In the genomic region with DNA sequence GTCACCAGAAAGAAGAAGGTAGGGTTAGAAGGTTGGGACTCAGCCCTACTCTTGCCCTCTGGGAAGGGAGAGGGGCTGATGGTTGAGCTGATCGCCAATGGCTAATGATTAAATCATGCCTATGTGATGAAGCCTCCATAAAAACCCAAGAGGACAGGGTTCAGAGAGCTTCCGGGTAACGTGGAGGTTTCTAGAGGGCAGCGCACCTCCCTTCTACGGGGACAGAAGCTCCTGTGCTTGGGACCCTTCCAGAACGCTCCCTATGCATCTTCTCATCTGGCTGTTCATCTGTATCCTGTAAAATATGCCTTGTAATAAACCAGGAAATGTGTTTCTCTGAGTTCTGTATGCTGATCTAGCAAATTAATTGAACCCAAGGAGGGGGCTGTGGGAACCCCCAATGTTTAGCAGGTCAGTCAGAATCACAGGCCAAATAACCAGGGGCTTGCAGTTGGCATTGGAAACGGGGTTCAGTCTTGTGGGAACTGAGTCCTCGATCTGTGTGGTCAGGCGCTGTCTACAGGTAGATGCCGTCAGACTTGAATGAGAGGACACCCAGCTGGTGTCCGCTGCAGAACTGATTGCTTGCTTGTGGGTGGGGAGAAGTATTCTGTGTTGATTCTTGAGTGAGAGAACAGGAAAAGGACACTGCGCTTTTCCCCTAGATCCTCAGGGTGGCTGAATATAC, we compare ENCODE assay signal across 16 cellular contexts. TPM values are rescaled to one million over a fixed set of nuclear protein-coding genes. Genes with fewer than 3 reads are reported as not detected.
A peak's percentile ranks its signal among the peaks of the same experiment; 100 is the strongest.
DNase-seq lines count a peak whose midpoint lies in the region; ATAC-seq, FAIRE-seq and TF ChIP-seq lines count a peak whose summit lies in the region.
"Had no signal": no experiment of that assay in that cellular context is flagged by ENCODE, and none has a peak within 500 bp of the region (broad histone marks: within the 10 kb centered on the region; RNA-seq: fewer than 3 reads in every experiment).

No MANE protein-coding gene starts in this region.

- no peak overlapping the region for H4K91ac ChIP-seq in H9 (ENCODE audit: insufficient read length, low read depth, low read length)

- no peak for TF ChIP-seq CTCF in A549 (IDR thresholded peaks at IDR 0.05)
- no peak for TF ChIP-seq CTCF in CD4-positive, alpha-beta T cell (IDR thresholded peaks at IDR 0.05)
- TF ChIP-seq CTCF in kidney (IDR thresholded peaks at IDR 0.05; ENCODE audit: borderline replicate concordance, extremely low read depth, insufficient read depth) = no peak
- TF ChIP-seq CTCF in Calu3 (IDR thresholded peaks at IDR 0.05; ENCODE audit: unreplicated experiment) = no peak
- no peak for TF ChIP-seq CTCF in H9 (conservative IDR thresholded peaks at IDR 0.05)
- no peak for TF ChIP-seq CTCF in omental fat pad (IDR thresholded peaks at IDR 0.05)

- peaks cover 49% of the 10 kb centered on the region for H3K4me1 Mint-ChIP-seq in CD4-positive, alpha-beta T cell (ENCODE audit: low read depth)
- H3K4me1 Mint-ChIP-seq in activated CD4-positive, alpha-beta memory T cell treated with anti-CD3 and anti-CD28 coated beads, Interleukin-2, amount 10 ng/mL, durations not matched to agents 7 days and 5 days = peaks cover 69% of the 10 kb centered on the region
- H3K4me1 Mint-ChIP-seq in Calu3 (ENCODE audit: low read depth, unreplicated experiment) (peaks cover 14% of the 10 kb centered on the region), H9 (peaks cover 17 to 22% of the 10 kb centered on the region in 2 experiments)

- H2AFZ ChIP-seq in H9 (ENCODE audit: low read length) = no peak overlapping the region

- H3K9me3 Mint-ChIP-seq in CD4-positive, alpha-beta T cell = peaks cover 3% of the 10 kb centered on the region
- H3K9me3 Mint-ChIP-seq in activated CD4-positive, alpha-beta memory T cell treated with anti-CD3 and anti-CD28 coated beads, Interleukin-2, amount 10 ng/mL, durations not matched to agents 7 days and 5 days = peaks cover 10% of the 10 kb centered on the region
- H3K9me3 Mint-ChIP-seq in Calu3 (ENCODE audit: low read depth, unreplicated experiment) (no peaks in the 10 kb centered on the region), H9 (no peaks in the 10 kb centered on the region)

- CTCF ChIA-PET in A549 (lab: Yijun Ruan, JAX) (interaction anchor here (0.8 to 1.6 kb wide), 3 partner anchors 67 to 101 kb away, joined by 3 read pairs; no protein-coding TSS in a partner anchor), Calu3 (lab: Charles Lee) (no interaction called here)
- CTCF ChIA-PET in CD4-positive, alpha-beta T cell (lab: Charles Lee) = no interaction called here
- CTCF ChIA-PET in activated CD4-positive, alpha-beta memory T cell treated with anti-CD3 and anti-CD28 coated beads, Interleukin-2, amount 10 ng/mL, durations not matched to agents 7 days and 5 days (lab: Charles Lee) = interaction anchor here (1.0 to 2.1 kb wide), 4 partner anchors 8 to 82 kb away, joined by 3 to 9 read pairs (median 4); a partner anchor contains a TSS

- no peak for TF ChIP-seq POLR2A in A549 (IDR thresholded peaks at IDR 0.05; ENCODE audit: low read length)

- H4K20me1 ChIP-seq in H9 (ENCODE audit: control insufficient read depth, insufficient read depth, insufficient read length) = no peaks in the 10 kb centered on the region

- H2BK20ac ChIP-seq in H9 (ENCODE audit: low read depth, low read length, poor library complexity, severe bottlenecking) = no peak overlapping the region

- no peak overlapping the region for H2AK5ac ChIP-seq in H9 (ENCODE audit: insufficient read length, low read length)

- H3K14ac ChIP-seq in H9 (ENCODE audit: insufficient read depth, low read length) = no peak overlapping the region

- ATAC-seq in A549 (peak in 1 of 2 experiments; percentile 15; a peak in 1 of 6 replicates), omental fat pad (ENCODE audit: low FRiP score) (no peak), GM21423 (IDR thresholded peaks at IDR 0.05; ENCODE audit: unreplicated experiment) (no peak)
- peak; percentile 17 for ATAC-seq in CD4-positive, alpha-beta T cell (ENCODE audit: poor library complexity)

- H3K9me3 ChIP-seq in A549 (no peaks in the 10 kb centered on the region), kidney (ENCODE audit: control insufficient read depth in 1 of 2, low read length in 2 of 2) (no peaks in the 10 kb centered on the region), H9 (ENCODE audit: control insufficient read depth, low read depth, low read length) (no peaks in the 10 kb centered on the region)
- H3K9me3 ChIP-seq in CD4-positive, alpha-beta T cell (ENCODE audit: control insufficient read depth, low read length) = no peaks in the 10 kb centered on the region
- H3K9me3 ChIP-seq: BE2C had no signal

- 79% methylated on average over 12 of the region's 12 CpGs for WGBS in A549 (ENCODE audit: missing lambda C conversion rate)
- WGBS in H9 (ENCODE audit: extremely low coverage, insufficient read length, low lambda C conversion rate) = no CpG with 5 or more reads among the region's 12 CpGs

- H3K79me2 ChIP-seq in H9 (ENCODE audit: insufficient read depth, low read length) = no peaks in the 10 kb centered on the region

- no peak overlapping the region for H3K27ac ChIP-seq in A549
- no peak overlapping the region for H3K27ac ChIP-seq in CD4-positive, alpha-beta T cell (ENCODE audit: low read depth, low read length)
- no peak overlapping the region for H3K27ac ChIP-seq in kidney (ENCODE audit: low read depth in 2 of 2, low read length in 2 of 2)
- H3K27ac ChIP-seq in H9 (ENCODE audit: insufficient read length, low read depth, low read length) = no peak overlapping the region

- BruUV-seq in Calu3 (replicated peaks; lab: Mats Ljungman, UMichigan) = no TSS peak

- no peaks in the 10 kb centered on the region for H3K27me3 ChIP-seq in CD4-positive, alpha-beta T cell (ENCODE audit: control insufficient read depth, insufficient read depth, low read length)
- no peaks in the 10 kb centered on the region for H3K27me3 ChIP-seq in H9 (ENCODE audit: insufficient read depth, low read length)
- H3K27me3 ChIP-seq: BE2C had no signal

- POLR2A ChIA-PET in A549 (lab: Yijun Ruan, JAX) = no interaction called here
- POLR2A ChIA-PET in CD4-positive, alpha-beta T cell (lab: Charles Lee) = interaction anchor here (0.6 to 1.3 kb wide), 3 partner anchors 29 to 632 kb away, joined by 3 to 9 read pairs (median 3); a partner anchor contains a TSS
- POLR2A ChIA-PET in activated CD4-positive, alpha-beta memory T cell treated with anti-CD3 and anti-CD28 coated beads, Interleukin-2, amount 10 ng/mL, durations not matched to agents 7 days and 5 days (lab: Charles Lee) = interaction anchor here (0.7 to 1.9 kb wide), 4 partner anchors 30 to 157 kb away, joined by 3 to 5 read pairs (median 4); a partner anchor contains a TSS

- H2BK12ac ChIP-seq in H9 (ENCODE audit: insufficient read length, low read depth, low read length) = no peak overlapping the region

- no peak overlapping the region for H2BK5ac ChIP-seq in H9 (ENCODE audit: insufficient read length, low read length)

- H3K36me3 ChIP-seq in kidney (ENCODE audit: control insufficient read depth in 1 of 2, insufficient read depth in 2 of 2, low read length in 2 of 2) = no peaks in the 10 kb centered on the region
- H3K36me3 ChIP-seq: BE2C had no signal

- peak overlapping the region; percentile 83 for H3K27ac Mint-ChIP-seq in CD4-positive, alpha-beta T cell
- peak overlapping the region; percentile 75 for H3K27ac Mint-ChIP-seq in activated CD4-positive, alpha-beta memory T cell treated with anti-CD3 and anti-CD28 coated beads, Interleukin-2, amount 10 ng/mL, durations not matched to agents 7 days and 5 days
- H3K27ac Mint-ChIP-seq in Calu3 (ENCODE audit: unreplicated experiment) (no peak overlapping the region), H9 (no peak overlapping the region)

- no peaks in the 10 kb centered on the region for H3K27me3 Mint-ChIP-seq in CD4-positive, alpha-beta T cell
- H3K27me3 Mint-ChIP-seq in activated CD4-positive, alpha-beta memory T cell treated with anti-CD3 and anti-CD28 coated beads, Interleukin-2, amount 10 ng/mL, durations not matched to agents 7 days and 5 days = peaks cover 15% of the 10 kb centered on the region
- H3K27me3 Mint-ChIP-seq in Calu3 (ENCODE audit: unreplicated experiment) = peaks cover 19% of the 10 kb centered on the region
- no peaks in the 10 kb centered on the region for H3K27me3 Mint-ChIP-seq in H9 (ENCODE audit: low read depth)

- no peaks in the 10 kb centered on the region for H3K4me1 ChIP-seq in A549
- H3K4me1 ChIP-seq in kidney (ENCODE audit: control insufficient read depth in 1 of 2, insufficient read depth in 1 of 2, low read depth in 1 of 2, low read length in 2 of 2) = peaks cover 0 to 2% of the 10 kb centered on the region in 2 donors
- H3K4me1 ChIP-seq in H9 (ENCODE audit: insufficient read depth, low read length) = no peaks in the 10 kb centered on the region; the same call in 1 of the 2 replicates
- H3K4me1 ChIP-seq: BE2C had no signal

- peak overlapping the region; percentile 72 for H3K4me3 Mint-ChIP-seq in CD4-positive, alpha-beta T cell
- H3K4me3 Mint-ChIP-seq in activated CD4-positive, alpha-beta memory T cell treated with anti-CD3 and anti-CD28 coated beads, Interleukin-2, amount 10 ng/mL, durations not matched to agents 7 days and 5 days = no peak overlapping the region
- no peak overlapping the region for H3K4me3 Mint-ChIP-seq in Calu3 (ENCODE audit: low read depth, unreplicated experiment)
- H3K4me3 Mint-ChIP-seq in H9 = no peak overlapping the region

- no peak overlapping the region for H3K56ac ChIP-seq in H9 (ENCODE audit: insufficient read length, low read depth, low read length)

- H3T11ph ChIP-seq in H9 (ENCODE audit: low read length) = no peak overlapping the region

- H3K4ac ChIP-seq in H9 (ENCODE audit: low read depth, low read length) = no peak overlapping the region

- H3K9ac ChIP-seq in kidney (ENCODE audit: low read length in 2 of 2) (no peak overlapping the region), H9 (ENCODE audit: extremely low read depth, insufficient read length, low read length) (no peak overlapping the region)

- H3K36me3 Mint-ChIP-seq in CD4-positive, alpha-beta T cell (ENCODE audit: low read depth) = peaks cover 3% of the 10 kb centered on the region
- H3K36me3 Mint-ChIP-seq in activated CD4-positive, alpha-beta memory T cell treated with anti-CD3 and anti-CD28 coated beads, Interleukin-2, amount 10 ng/mL, durations not matched to agents 7 days and 5 days (ENCODE audit: low read depth) = peaks cover 21% of the 10 kb centered on the region
- peaks cover 9% of the 10 kb centered on the region for H3K36me3 Mint-ChIP-seq in Calu3 (ENCODE audit: insufficient read depth, unreplicated experiment)
- H3K36me3 Mint-ChIP-seq in H9 (ENCODE audit: insufficient read depth in 1 of 3, low read depth in 3 of 3) = no peaks in the 10 kb centered on the region; a peak in 1 of 7 replicates

- H3K23ac ChIP-seq in H9 (ENCODE audit: insufficient read length, low read depth, low read length) = no peak overlapping the region

- DNase-seq in A549 (ENCODE audit: low read depth in 1 of 2, low spot score in 1 of 2) (no peak), kidney (peak; percentile 25), Calu3 (no peak), H9 (no peak), omental fat pad (ENCODE audit: low spot score) (no peak)
- no peak for DNase-seq in CD4-positive, alpha-beta T cell
- no peak for DNase-seq in activated CD4-positive, alpha-beta memory T cell treated with anti-CD3 and anti-CD28 coated beads, Interleukin-2, amount 10 ng/mL, durations not matched to agents 7 days and 5 days
- DNase-seq: BE2C, NCI-H187, NCI-H524 treated with DMSO at 0.1 percent for 48 hours had no signal

- no peaks in the 10 kb centered on the region for H3K79me1 ChIP-seq in H9 (ENCODE audit: insufficient read depth, low read depth, low read length, poor library complexity, severe bottlenecking)

- intact Hi-C loops in CD4-positive, alpha-beta T cell (cut with DNase I, micrococcal nuclease) = loop anchor here (5.0 kb wide), 2 partner anchors 288 to 837 kb away; a partner anchor contains a TSS
- intact Hi-C loops in kidney (cut with DNase I) = no loop called here
- intact Hi-C loops in Calu3 (cut with micrococcal nuclease; ENCODE audit: unreplicated experiment) = no loop called here

- H4K5ac ChIP-seq in H9 (ENCODE audit: insufficient read length, low read depth, low read length) = no peak overlapping the region

- no peak overlapping the region for H3K18ac ChIP-seq in H9 (ENCODE audit: insufficient read length, low read depth, low read length)

- TF ChIP-seq RAD21 in A549 (conservative IDR thresholded peaks at IDR 0.05 in 1 of 2, IDR thresholded peaks at IDR 0.05 in 1 of 2) = no peak

- H3K4me2 ChIP-seq in A549 (no peak overlapping the region), H9 (ENCODE audit: insufficient read depth, insufficient read length, low read length) (no peak overlapping the region)

- no peak overlapping the region for H2BK15ac ChIP-seq in H9 (ENCODE audit: low read depth, low read length)

- H3K4me3 ChIP-seq in A549 (no peak overlapping the region), kidney (ENCODE audit: low read length in 2 of 2) (no peak overlapping the region)

- FAIRE-seq in A549 (lab: Jason Lieb, UNC) = no peak
- no peak for FAIRE-seq in kidney (lab: Jason Lieb, UNC)
- FAIRE-seq: frontal cortex, H54 had no signal

- no peaks in the 10 kb centered on the region for H3K23me2 ChIP-seq in H9 (ENCODE audit: insufficient read length, low read depth, low read length, poor library complexity, severe bottlenecking)

- no peak for TF ChIP-seq EP300 in A549 (IDR thresholded peaks at IDR 0.05)

- H2BK120ac ChIP-seq in H9 (ENCODE audit: low read depth, low read length, poor library complexity, severe bottlenecking) = no peak overlapping the region

- H4K8ac ChIP-seq in H9 (replicated peaks; ENCODE audit: insufficient read length, low read depth, low read length) = no peak overlapping the region

RNA-seq across cellular contexts. Expression of a gene that starts 29.4 kb away (rescaled TPM):
- not detected in 2 replicates for polyA plus RNA-seq in A549 (2011; rRNA removed)
- not detected in 2 replicates for polyA plus RNA-seq in A549 (2012; cell fraction: cytosol; rRNA removed)
- polyA plus RNA-seq in A549 (2012; cell fraction: nucleus; rRNA removed) = not detected in 2 replicates
- polyA plus RNA-seq in A549 (2017; fragmentation: RNase III; extraction: RNeasy Plus Mini Kit Qiagen cat#74134 plus additional on column Dnase treatment) = not detected in 3 replicates
- polyA minus RNA-seq in A549 (2011; rRNA and poly(A)+ RNA removed) = not detected in 2 replicates
- not detected for total RNA-seq in CD4-positive, alpha-beta T cell
- total RNA-seq in activated CD4-positive, alpha-beta memory T cell treated with anti-CD3 and anti-CD28 coated beads, Interleukin-2, amount 10 ng/mL, durations not matched to agents 7 days and 5 days = not detected
- not detected for total RNA-seq in kidney
- not detected for polyA plus RNA-seq in kidney (ENCODE audit: insufficient read depth, low read depth, low replicate concordance)
- total RNA-seq in Calu3 (2022) = not detected in 2 replicates
- total RNA-seq in H9 (2021) = not detected in 2 replicates
- not detected for total RNA-seq in omental fat pad
- total RNA-seq: aorta, frontal cortex, left ventricle myocardium superior, pulmonary artery endothelial cell had no signal
- polyA plus RNA-seq: aorta had no signal

RNA-seq across cellular contexts. Expression of a gene that starts 29.5 kb away (rescaled TPM):
- polyA plus RNA-seq in A549 (2011; rRNA removed) (16.9 and 21.5 TPM in 2 replicates), A549 (2017; fragmentation: RNase III; extraction: RNeasy Plus Mini Kit Qiagen cat#74134 plus additional on column Dnase treatment) (13.3 to 14.5 TPM (median 14.0 TPM) in 3 replicates), kidney (ENCODE audit: insufficient read depth, low read depth, low replicate concordance) (7.2 TPM)
- 7.9 and 12.3 TPM in 2 replicates for polyA plus RNA-seq in A549 (2012; cell fraction: cytosol; rRNA removed)
- polyA plus RNA-seq in A549 (2012; cell fraction: nucleus; rRNA removed) = 20.1 and 21.9 TPM in 2 replicates
- polyA minus RNA-seq in A549 (2011; rRNA and poly(A)+ RNA removed) = 89.1 and 125 TPM in 2 replicates
- total RNA-seq in CD4-positive, alpha-beta T cell = 10 to 100 TPM; 56.9 to 62.6 TPM
- total RNA-seq in activated CD4-positive, alpha-beta memory T cell treated with anti-CD3 and anti-CD28 coated beads, Interleukin-2, amount 10 ng/mL, durations not matched to agents 7 days and 5 days = 10 to 100 TPM; 50.7 to 54.9 TPM
- total RNA-seq in kidney (64.0 TPM), Calu3 (2022) (34.6 and 44.4 TPM in 2 replicates), H9 (2021) (60.9 and 64.4 TPM in 2 replicates), omental fat pad (10 to 100 TPM; 37.6 to 78.7 (median 56.3) TPM)

Comparison
In these comparisons a context has a peak if more than half of its experiments do, and no peak if none do; other contexts are left out.
1. H3K27ac Mint-ChIP-seq: peak in CD4-positive, alpha-beta T cell (single experiment) and activated CD4-positive, alpha-beta memory T cell treated with anti-CD3 and anti-CD28 coated beads, Interleukin-2, amount 10 ng/mL, durations not matched to agents 7 days and 5 days (single experiment); none in Calu3 (single experiment) and H9 (0 of 3).
2. CTCF ChIA-PET loops: an anchor here in A549 (0.8 to 1.6 kb wide) and activated CD4-positive, alpha-beta memory T cell treated with anti-CD3 and anti-CD28 coated beads, Interleukin-2, amount 10 ng/mL, durations not matched to agents 7 days and 5 days (1.0 to 2.1 kb wide); none called in CD4-positive, alpha-beta T cell and Calu3.
3. intact Hi-C loops: an anchor here in CD4-positive, alpha-beta T cell (5.0 kb wide); none called in kidney and Calu3.